In genomic region chr10:126758867-126759266, GRCh38 we compare ENCODE assay signal across 29 cellular contexts.
"Had no signal": no experiment of that assay in that cellular context is flagged by ENCODE, and none has a peak within 500 bp of the region (broad histone marks: within the 10 kb centered on the region; RNA-seq: fewer than 3 reads in every experiment).

No MANE protein-coding gene starts in this region.

- ATAC-seq: effector memory CD8-positive, alpha-beta T cell; esophagus mucosa; foreskin keratinocyte; gastrocnemius medialis; gastroesophageal sphincter; heart left ventricle; heart right ventricle had no signal

- H3K27me3 Mint-ChIP-seq: dendritic cell treated with granulocyte-macrophage colony-stimulating factor and Interleukin-4, amounts not matched to agents 40 ng/mL and 50 ng/mL, for 4 days had no signal

- H3K4me3 Mint-ChIP-seq: dendritic cell treated with granulocyte-macrophage colony-stimulating factor and Interleukin-4, amounts not matched to agents 40 ng/mL and 50 ng/mL, for 4 days; effector memory CD8-positive, alpha-beta T cell; endodermal cell had no signal

- H3K4me1 ChIP-seq: colonic mucosa, esophagus muscularis mucosa, esophagus squamous epithelium, foreskin keratinocyte, gastrocnemius medialis, gastroesophageal sphincter, heart left ventricle, heart right ventricle had no signal

- H3K9me3 ChIP-seq: colonic mucosa, gastrocnemius medialis had no signal

- H3K4me3 ChIP-seq: colonic mucosa, coronary artery, dorsolateral prefrontal cortex, esophagus muscularis mucosa, esophagus squamous epithelium, gastrocnemius medialis, gastroesophageal sphincter, heart left ventricle, heart right ventricle had no signal

- H3K27me3 ChIP-seq: colonic mucosa, dorsolateral prefrontal cortex, foreskin keratinocyte, gastrocnemius medialis, gastroesophageal sphincter, heart right ventricle had no signal

- H3K27ac ChIP-seq: colonic mucosa, coronary artery, dorsolateral prefrontal cortex, epithelial cell of prostate, esophagus muscularis mucosa, esophagus squamous epithelium, foreskin keratinocyte, gastrocnemius medialis, gastroesophageal sphincter, heart left ventricle, heart right ventricle had no signal

- DNase-seq: colonic mucosa; cortex of kidney; dermis blood vessel endothelial cell; dorsolateral prefrontal cortex; effector CD4-positive, alpha-beta T cell; effector CD8-positive, alpha-beta T cell; effector memory CD4-positive, alpha-beta T cell; effector memory CD8-positive, alpha-beta T cell; endodermal cell; erythroblast; esophagus squamous epithelium; foreskin fibroblast; foreskin keratinocyte; foreskin melanocyte; gastrocnemius medialis; glutamatergic neuron; head of caudate nucleus; heart left ventricle; heart right ventricle had no signal

- H3K27ac Mint-ChIP-seq: dendritic cell treated with granulocyte-macrophage colony-stimulating factor and Interleukin-4, amounts not matched to agents 40 ng/mL and 50 ng/mL, for 4 days; effector memory CD8-positive, alpha-beta T cell; endodermal cell had no signal

- FAIRE-seq: colon, endometrium, endothelial cell of umbilical vein, frontal cortex had no signal

- H3K36me3 ChIP-seq: colonic mucosa, esophagus muscularis mucosa, esophagus squamous epithelium, gastrocnemius medialis, gastroesophageal sphincter, heart left ventricle, heart right ventricle had no signal
